ENCODE assay signal across 24 cellular contexts in genomic region chr7:17347426-17347825, GRCh38. TPM values are rescaled to one million over a fixed set of nuclear protein-coding genes. Genes with fewer than 3 reads are reported as not detected.
A peak's percentile ranks its signal among the peaks of the same experiment; 100 is the strongest.
DNase-seq lines count a peak whose midpoint lies in the region; ATAC-seq and TF ChIP-seq lines count a peak whose summit lies in the region.
"Had no signal": no experiment of that assay in that cellular context is flagged by ENCODE, and none has a peak within 500 bp of the region (broad histone marks: within the 10 kb centered on the region; RNA-seq: fewer than 3 reads in every experiment).

No MANE protein-coding gene starts in this region.

- TF ChIP-seq CTCF in astrocyte of the spinal cord (IDR thresholded peaks at IDR 0.05; ENCODE audit: low read depth, low read length) = no peak

- H3K4me2 ChIP-seq in Karpas-422 (ENCODE audit: low read depth, low read length, poor library complexity, severe bottlenecking) = no peak overlapping the region
- H3K4me2 ChIP-seq: KMS-11 had no signal

- ATAC-seq in T-helper 17 cell = peak; percentile 43
- ATAC-seq in left lobe of liver = peak; percentile 31

- no peak overlapping the region for H3K27ac ChIP-seq in Karpas-422 (ENCODE audit: low read length)
- H3K27ac ChIP-seq: GM23248, KMS-11, SJSA1 had no signal

- H2AFZ ChIP-seq in Karpas-422 (ENCODE audit: low read length) = no peak overlapping the region
- H2AFZ ChIP-seq: GM23248 had no signal

- H4K20me1 ChIP-seq in Karpas-422 (ENCODE audit: insufficient read depth, low read depth, low read length) = no peaks in the 10 kb centered on the region

- no peaks in the 10 kb centered on the region for H3K27me3 ChIP-seq in Karpas-422 (ENCODE audit: low read length)
- H3K27me3 ChIP-seq: SJSA1 had no signal

- H3K36me3 Mint-ChIP-seq in T-helper 17 cell (ENCODE audit: low read depth) = peaks cover 6% of the 10 kb centered on the region

- H3K9me3 ChIP-seq in T-helper 17 cell (ENCODE audit: control insufficient read depth, low read length, poor library complexity, severe bottlenecking) (no peaks in the 10 kb centered on the region), Karpas-422 (ENCODE audit: low read length) (no peaks in the 10 kb centered on the region)
- H3K9me3 ChIP-seq: HAP-1, SJSA1 had no signal

- no peak overlapping the region for H3K9ac ChIP-seq in Karpas-422 (ENCODE audit: low read length)
- H3K9ac ChIP-seq: GM23248, KMS-11 had no signal

- no peaks in the 10 kb centered on the region for H3K4me1 ChIP-seq in Karpas-422 (ENCODE audit: low read length)
- H3K4me1 ChIP-seq: HAP-1, SJSA1 had no signal

- peak overlapping the region; percentile 0 for H3K27ac Mint-ChIP-seq in T-helper 17 cell

- peaks cover 2% of the 10 kb centered on the region for H3K4me1 Mint-ChIP-seq in T-helper 17 cell

- no peak for DNase-seq in T-helper 17 cell
- DNase-seq in astrocyte of the spinal cord (ENCODE audit: low read depth, low spot score) = peak; percentile 37
- DNase-seq in left lobe of liver (ENCODE audit: low spot score) = no peak
- peak; percentile 23 for DNase-seq in renal cortical epithelial cell (ENCODE audit: low read depth)
- DNase-seq in SIG-M5 (lab: John Stamatoyannopoulos, UW) = no peak
- no peak for DNase-seq in NK-92 treated with Interleukin-12 subunit alpha and Interleukin-12 subunit beta, amount 100 ng/mL, for 24 hours (lab: John Stamatoyannopoulos, UW)
- no peak for DNase-seq in posterior cingulate gyrus
- no peak for DNase-seq in Karpas-422
- DNase-seq: CD4-positive, CD25-positive, alpha-beta regulatory T cell; COR-L47; DMS 273 treated with DMSO at 0.1 percent for 48 hours; DMS79 treated with DMSO at 0.1 percent for 48 hours; GM23248; IMR-90; MV-4-11; NCI-H1105 treated with DMSO at 0.1 percent for 48 hours; NCI-H2029 treated with DMSO at 0.1 percent for 48 hours; NCI-H345; NCI-H524; NCI-H82 had no signal

- H3K9me2 ChIP-seq in Karpas-422 (replicated peaks; ENCODE audit: insufficient read depth, low read length) = no peaks in the 10 kb centered on the region

- H3K4me3 ChIP-seq in astrocyte of the spinal cord (ENCODE audit: low read depth, low read length) (no peak overlapping the region), Karpas-422 (ENCODE audit: low read length) (no peak overlapping the region)
- H3K4me3 ChIP-seq: GM23248, HAP-1, SJSA1 had no signal

- intact Hi-C loops in posterior cingulate gyrus (cut with DNase I) = no loop called here

- no peaks in the 10 kb centered on the region for H3K36me3 ChIP-seq in Karpas-422 (ENCODE audit: insufficient read depth, low read length)
- H3K36me3 ChIP-seq: HAP-1 had no signal

- in situ Hi-C loops in astrocyte of the spinal cord (cut with HindIII; ENCODE audit: low sequenced_read_pairs) = no loop called here

- no peaks in the 10 kb centered on the region for H3K27me3 Mint-ChIP-seq in T-helper 17 cell
- H3K27me3 Mint-ChIP-seq: CD4-positive, CD25-positive, alpha-beta regulatory T cell had no signal

- peak overlapping the region; percentile 50 for H3K4me3 Mint-ChIP-seq in T-helper 17 cell
- H3K4me3 Mint-ChIP-seq: CD4-positive, CD25-positive, alpha-beta regulatory T cell had no signal

- H3K79me2 ChIP-seq in Karpas-422 (ENCODE audit: low read length) = no peaks in the 10 kb centered on the region

RNA-seq across cellular contexts. Expression of gene AHR, which starts 49.0 kb away (rescaled TPM):
- total RNA-seq in T-helper 17 cell (100 to 1,000 TPM; 139 to 208 TPM), left lobe of liver (24.7 TPM), renal cortical epithelial cell (96.7 and 214 TPM in 2 replicates)
- total RNA-seq in Karpas-422 (2014; rRNA removed; shearing (Covaris generic); ENCODE audit: low replicate concordance) = not detected in 2 replicates
- total RNA-seq: OCI-LY7 had no signal

Comparison
In these comparisons a context has a peak if more than half of its experiments do, and no peak if none do; other contexts are left out.
1. DNase-seq: peak in astrocyte of the spinal cord (single experiment) and renal cortical epithelial cell (single experiment); none in T-helper 17 cell (0 of 3), left lobe of liver (single experiment), SIG-M5 (single experiment), NK-92 treated with Interleukin-12 subunit alpha and Interleukin-12 subunit beta, amount 100 ng/mL, for 24 hours (single experiment), posterior cingulate gyrus (0 of 10) and Karpas-422 (single experiment).
2. RNA of gene AHR, which starts 49.0 kb away (total RNA-seq): 96.7 to 214 TPM in renal cortical epithelial cell, 139 to 208 TPM in T-helper 17 cell and 24.7 TPM in left lobe of liver (single experiment); not detected in Karpas-422; every median in the first group is over 10 times any median in the second.